ENCODE assay signal across 17 cellular contexts in the genomic region with DNA sequence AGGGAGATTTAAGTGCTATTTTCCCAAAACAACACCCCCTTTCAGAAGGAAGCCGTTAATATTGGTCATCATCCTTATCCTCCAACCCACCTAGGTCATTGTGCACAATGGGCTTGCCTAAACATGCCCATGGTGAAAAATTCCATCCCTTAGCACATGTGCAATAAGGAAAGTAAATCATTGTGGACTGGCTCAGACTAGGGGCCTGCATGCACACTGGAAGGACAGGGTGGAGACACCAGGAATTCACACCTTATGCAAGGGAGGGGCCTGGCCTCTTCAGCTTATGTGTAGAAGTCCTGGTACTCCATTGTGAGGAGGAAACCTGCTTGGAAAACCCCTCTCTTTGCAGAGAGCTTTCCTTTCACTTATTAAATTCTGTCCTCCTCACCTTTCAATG.
"Had no signal": no experiment of that assay in that cellular context is flagged by ENCODE, and none has a peak within 500 bp of the region (broad histone marks: within the 10 kb centered on the region; RNA-seq: fewer than 3 reads in every experiment).

No MANE protein-coding gene starts in this region.

- H3K4me3 Mint-ChIP-seq: activated naive CD4-positive, alpha-beta T cell treated with anti-CD3 and anti-CD28 coated beads, Interleukin-2, amount 50 U/mL, for 24 hours; activated T-helper 17 cell treated with anti-CD3 and anti-CD28 coated beads, Interleukin-2, amount 50 U/mL, for 72 hours; brain; dendritic cell treated with granulocyte-macrophage colony-stimulating factor and Interleukin-4, amounts not matched to agents 40 ng/mL and 50 ng/mL, for 4 days had no signal

- H3K27ac ChIP-seq: esophagus muscularis mucosa, neutrophil, skin epidermis, thyroid gland had no signal

- H3K9me3 ChIP-seq: neutrophil, thyroid gland had no signal

- H3K4me1 ChIP-seq: esophagus muscularis mucosa, thyroid gland had no signal

- H3K36me3 ChIP-seq: esophagus muscularis mucosa, neutrophil, thyroid gland had no signal

- H3K4me3 ChIP-seq: esophagus muscularis mucosa, skin epidermis, thyroid gland had no signal

- H3K27me3 ChIP-seq: esophagus muscularis mucosa, neutrophil, thyroid gland had no signal

- H3K27me3 Mint-ChIP-seq: activated naive CD4-positive, alpha-beta T cell treated with anti-CD3 and anti-CD28 coated beads, Interleukin-2, amount 50 U/mL, for 24 hours; activated T-helper 17 cell treated with anti-CD3 and anti-CD28 coated beads, Interleukin-2, amount 50 U/mL, for 72 hours; brain; dendritic cell treated with granulocyte-macrophage colony-stimulating factor and Interleukin-4, amounts not matched to agents 40 ng/mL and 50 ng/mL, for 4 days; naive B cell had no signal

- H3K27ac Mint-ChIP-seq: activated naive CD4-positive, alpha-beta T cell treated with anti-CD3 and anti-CD28 coated beads, Interleukin-2, amount 50 U/mL, for 24 hours; activated T-helper 17 cell treated with anti-CD3 and anti-CD28 coated beads, Interleukin-2, amount 50 U/mL, for 72 hours; dendritic cell treated with granulocyte-macrophage colony-stimulating factor and Interleukin-4, amounts not matched to agents 40 ng/mL and 50 ng/mL, for 4 days; naive B cell had no signal

- DNase-seq: activated CD4-positive, alpha-beta T cell treated with anti-CD3 and anti-CD28 coated beads, Interleukin-2, amount 50 U/mL, for 1 hour; activated T-cell treated with anti-CD3 and anti-CD28 coated beads for 4 hours; cerebellar nuclear complex; foreskin melanocyte; midbrain; naive B cell; posterior cingulate gyrus; T-helper 2 cell; thyroid gland had no signal

- H3K36me3 Mint-ChIP-seq: activated naive CD4-positive, alpha-beta T cell treated with anti-CD3 and anti-CD28 coated beads, Interleukin-2, amount 50 U/mL, for 24 hours; brain had no signal

- FAIRE-seq: keratinocyte had no signal

- H3K4me1 Mint-ChIP-seq: activated naive CD4-positive, alpha-beta T cell treated with anti-CD3 and anti-CD28 coated beads, Interleukin-2, amount 50 U/mL, for 24 hours; activated T-helper 17 cell treated with anti-CD3 and anti-CD28 coated beads, Interleukin-2, amount 50 U/mL, for 72 hours; brain; naive B cell had no signal
